In genomic region chr10:10873915-10874314, GRCh38 we compare ENCODE assay signal across 23 cellular contexts.
DNase-seq lines count a peak whose midpoint lies in the region; ATAC-seq, FAIRE-seq and TF ChIP-seq lines count a peak whose summit lies in the region.
"Had no signal": no experiment of that assay in that cellular context is flagged by ENCODE, and none has a peak within 500 bp of the region (broad histone marks: within the 10 kb centered on the region; RNA-seq: fewer than 3 reads in every experiment).

No MANE protein-coding gene starts in this region.

- no peak overlapping the region for H3K9ac ChIP-seq in endothelial cell of umbilical vein (replicated peaks; ENCODE audit: extremely low read depth, insufficient read depth, low read length)
- H3K9ac ChIP-seq: BLaER1 treated with 17β-estradiol and CSF1 and Interleukin-3, amounts not matched to agents 10 nM and 100 nM; GM23248 had no signal

- H3K9me1 ChIP-seq in endothelial cell of umbilical vein (replicated peaks; ENCODE audit: control insufficient read depth, extremely low read depth, insufficient read depth, low read length), result no peaks in the 10 kb centered on the region

- dilution Hi-C loops in endothelial cell of umbilical vein (cut with MboI; ENCODE audit: extremely low pct_ligation_motif_present, low sequenced_read_pairs), result no loop called here

- peak overlapping the region; percentile 98 for H3K27ac Mint-ChIP-seq in osteocyte (ENCODE audit: unreplicated experiment)
- H3K27ac Mint-ChIP-seq: CD14-positive monocyte; CD4-positive, alpha-beta T cell; CD8-positive, alpha-beta memory T cell had no signal

- no peak for FAIRE-seq in endothelial cell of umbilical vein (lab: Jason Lieb, UNC)
- FAIRE-seq: A204.1, GM12891, GM19239, H1 had no signal

- peaks cover 37% of the 10 kb centered on the region for H3K4me1 Mint-ChIP-seq in osteocyte (ENCODE audit: unreplicated experiment)
- H3K4me1 Mint-ChIP-seq: CD8-positive, alpha-beta memory T cell had no signal

- WGBS in heart right ventricle, 2 donors, result 96 to 98% methylated on average over 3 of the region's 3 CpGs

- CTCF ChIA-PET in endothelial cell of umbilical vein (lab: Charles Lee), result interaction anchor here (1.6 kb wide), 1 partner anchor 77 kb away, joined by 3 read pairs; no protein-coding TSS in a partner anchor

- no peaks in the 10 kb centered on the region for H3K9me3 ChIP-seq in right atrium auricular region
- no peaks in the 10 kb centered on the region for H3K9me3 ChIP-seq in heart right ventricle
- H3K9me3 ChIP-seq in endothelial cell of umbilical vein (replicated peaks; ENCODE audit: control insufficient read depth, insufficient read depth, low read length), result no peaks in the 10 kb centered on the region
- H3K9me3 ChIP-seq: BE2C; BLaER1 treated with 17β-estradiol and CSF1 and Interleukin-3, amounts not matched to agents 10 nM and 100 nM had no signal

- TF ChIP-seq CTCF in right atrium auricular region (IDR thresholded peaks at IDR 0.05) (no peak), heart right ventricle (IDR thresholded peaks at IDR 0.05) (no peak), endothelial cell of umbilical vein (IDR thresholded peaks at IDR 0.05; ENCODE audit: extremely low read depth in 1 of 2, insufficient read depth in 1 of 2, low read depth in 1 of 2, low read length in 2 of 2) (no peak), osteocyte (IDR thresholded peaks at IDR 0.05) (no peak)

- H3K36me3 Mint-ChIP-seq in osteocyte (ENCODE audit: unreplicated experiment), result no peaks in the 10 kb centered on the region
- H3K36me3 Mint-ChIP-seq: CD14-positive monocyte had no signal

- H3K4me1 ChIP-seq in right atrium auricular region (peaks cover 0 to 33% of the 10 kb centered on the region in 2 donors), heart right ventricle (peaks cover 0 to 32% (median 26%) of the 10 kb centered on the region in 9 donors), endothelial cell of umbilical vein (ENCODE audit: control insufficient read depth, extremely low read depth, insufficient read depth, low read length) (peaks cover 35% of the 10 kb centered on the region)
- H3K4me1 ChIP-seq: BE2C had no signal

- H3K36me3 ChIP-seq in right atrium auricular region (no peaks in the 10 kb centered on the region), heart right ventricle (no peaks in the 10 kb centered on the region), endothelial cell of umbilical vein (ENCODE audit: control insufficient read depth in 2 of 2, extremely low read depth in 1 of 2, insufficient read depth in 2 of 2, low read length in 2 of 2) (no peaks in the 10 kb centered on the region)
- H3K36me3 ChIP-seq: BE2C; BLaER1 treated with 17β-estradiol and CSF1 and Interleukin-3, amounts not matched to agents 10 nM and 100 nM had no signal

- H3K27me3 ChIP-seq in right atrium auricular region (no peaks in the 10 kb centered on the region), heart right ventricle (no peaks in the 10 kb centered on the region), endothelial cell of umbilical vein (ENCODE audit: control insufficient read depth in 2 of 2, insufficient read depth in 2 of 2, low read length in 2 of 2) (no peaks in the 10 kb centered on the region)
- H3K27me3 ChIP-seq: BE2C; BLaER1 treated with 17β-estradiol and CSF1 and Interleukin-3, amounts not matched to agents 10 nM and 100 nM had no signal

- no peaks in the 10 kb centered on the region for H3K79me2 ChIP-seq in endothelial cell of umbilical vein (ENCODE audit: control insufficient read depth, insufficient read depth, low read length)

- H3K9me3 Mint-ChIP-seq in osteocyte (ENCODE audit: unreplicated experiment), result peaks cover 3% of the 10 kb centered on the region
- H3K9me3 Mint-ChIP-seq: CD4-positive, alpha-beta T cell; CD8-positive, alpha-beta memory T cell had no signal

- H3K4me3 Mint-ChIP-seq in osteocyte (ENCODE audit: unreplicated experiment), result no peak overlapping the region
- H3K4me3 Mint-ChIP-seq: CD14-positive monocyte; CD4-positive, alpha-beta T cell; CD8-positive, alpha-beta memory T cell had no signal

- no TSS peak for BruUV-seq in endothelial cell of umbilical vein (replicated peaks; lab: Mats Ljungman, UMichigan)

- H3K4me2 ChIP-seq in endothelial cell of umbilical vein (ENCODE audit: insufficient read depth, low read length), result no peak overlapping the region
- H3K4me2 ChIP-seq: BLaER1 treated with 17β-estradiol and CSF1 and Interleukin-3, amounts not matched to agents 10 nM and 100 nM had no signal

- H2AFZ ChIP-seq in endothelial cell of umbilical vein (ENCODE audit: low read depth, low read length), result no peak overlapping the region
- H2AFZ ChIP-seq: GM23248 had no signal

- H3K27ac ChIP-seq in right atrium auricular region (peak overlapping the region; percentile 5 to 88), heart right ventricle (peak overlapping the region in 2 of 10 donors; percentile 81 to 84), endothelial cell of umbilical vein (ENCODE audit: insufficient read depth, low read depth, low read length) (peak overlapping the region; percentile 99)
- H3K27ac ChIP-seq: 22Rv1; BLaER1 treated with 17β-estradiol and CSF1 and Interleukin-3, amounts not matched to agents 10 nM and 100 nM had no signal

- intact Hi-C loops in heart right ventricle (cut with DNase I), result loop anchor here in 6 of 10 donors (5.0 to 10.0 kb wide), 8 partner anchors 38 to 143 kb away; partner anchors contain the start of gene CELF2 (in 2 of the 6)
- intact Hi-C loops in endothelial cell of umbilical vein (cut with micrococcal nuclease), result no loop called here

- H3K4me3 ChIP-seq in right atrium auricular region, result no peak overlapping the region
- no peak overlapping the region for H3K4me3 ChIP-seq in heart right ventricle
- H3K4me3 ChIP-seq in endothelial cell of umbilical vein (replicated peaks in 1 of 3; ENCODE audit: insufficient read depth in 1 of 3, low read depth in 1 of 3, low read length in 3 of 3), result no peak overlapping the region
- H3K4me3 ChIP-seq: BLaER1 treated with 17β-estradiol and CSF1 and Interleukin-3, amounts not matched to agents 10 nM and 100 nM; GM23248 had no signal

- no peak for ATAC-seq in heart right ventricle
- ATAC-seq in GM18519 (IDR thresholded peaks at IDR 0.05; ENCODE audit: low FRiP score, unreplicated experiment), result no peak

- TF ChIP-seq POLR2A in endothelial cell of umbilical vein (IDR thresholded peaks at IDR 0.05; ENCODE audit: low read depth, low read length), result no peak

- no peak for DNase-seq in right atrium auricular region (ENCODE audit: low spot score)
- DNase-seq in heart right ventricle, result no peak
- DNase-seq in endothelial cell of umbilical vein (ENCODE audit: low read depth, low spot score), result no peak
- DNase-seq in osteocyte (ENCODE audit: extremely low spot score, unreplicated experiment), result no peak
- DNase-seq in superior temporal gyrus (ENCODE audit: extremely low spot score), result no peak
- DNase-seq: AML-193; BE2C; CD4-positive, alpha-beta T cell; CD8-positive, alpha-beta memory T cell; DMS53; DMS79 treated with DMSO at 0.1 percent for 48 hours; GF-D8; H7; HCEC 1CT had no signal

- POLR2A ChIA-PET in endothelial cell of umbilical vein (lab: Charles Lee), result no interaction called here

- no peaks in the 10 kb centered on the region for H4K20me1 ChIP-seq in endothelial cell of umbilical vein (replicated peaks; ENCODE audit: control insufficient read depth, extremely low read depth, insufficient read depth, low read length)
- H4K20me1 ChIP-seq: BLaER1 treated with 17β-estradiol and CSF1 and Interleukin-3, amounts not matched to agents 10 nM and 100 nM had no signal

- no peaks in the 10 kb centered on the region for H3K27me3 Mint-ChIP-seq in osteocyte (ENCODE audit: unreplicated experiment)

TF ChIP-seq in endothelial cell of umbilical vein, 7 proteins besides CTCF, POLR2A, EP300 and RAD21:
- TF ChIP-seq, protein P1, sequence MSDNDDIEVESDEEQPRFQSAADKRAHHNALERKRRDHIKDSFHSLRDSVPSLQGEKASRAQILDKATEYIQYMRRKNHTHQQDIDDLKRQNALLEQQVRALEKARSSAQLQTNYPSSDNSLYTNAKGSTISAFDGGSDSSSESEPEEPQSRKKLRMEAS (IDR thresholded peaks at IDR 0.05; ENCODE audit: insufficient read depth, insufficient read length), result no peak
- TF ChIP-seq EZH2 (IDR thresholded peaks at IDR 0.05; ENCODE audit: borderline replicate concordance, low read depth, low read length, severe bottlenecking) (no peak), GATA2 (IDR thresholded peaks at IDR 0.05; ENCODE audit: insufficient read depth, insufficient read length, low read depth, low read length) (no peak), POLR2AphosphoS5 (IDR thresholded peaks at IDR 0.05; ENCODE audit: insufficient read depth, low read depth, low read length) (no peak), JUN (IDR thresholded peaks at IDR 0.05; ENCODE audit: borderline replicate concordance, insufficient read depth, insufficient read length, low read depth) (no peak), MYC (IDR thresholded peaks at IDR 0.05; ENCODE audit: low read depth, low read length) (no peak), FOS (IDR thresholded peaks at IDR 0.05; ENCODE audit: borderline replicate concordance, insufficient read depth, low read length) (no peak)
